8 cellular contexts compared by ENCODE assay signal in the genomic region with DNA sequence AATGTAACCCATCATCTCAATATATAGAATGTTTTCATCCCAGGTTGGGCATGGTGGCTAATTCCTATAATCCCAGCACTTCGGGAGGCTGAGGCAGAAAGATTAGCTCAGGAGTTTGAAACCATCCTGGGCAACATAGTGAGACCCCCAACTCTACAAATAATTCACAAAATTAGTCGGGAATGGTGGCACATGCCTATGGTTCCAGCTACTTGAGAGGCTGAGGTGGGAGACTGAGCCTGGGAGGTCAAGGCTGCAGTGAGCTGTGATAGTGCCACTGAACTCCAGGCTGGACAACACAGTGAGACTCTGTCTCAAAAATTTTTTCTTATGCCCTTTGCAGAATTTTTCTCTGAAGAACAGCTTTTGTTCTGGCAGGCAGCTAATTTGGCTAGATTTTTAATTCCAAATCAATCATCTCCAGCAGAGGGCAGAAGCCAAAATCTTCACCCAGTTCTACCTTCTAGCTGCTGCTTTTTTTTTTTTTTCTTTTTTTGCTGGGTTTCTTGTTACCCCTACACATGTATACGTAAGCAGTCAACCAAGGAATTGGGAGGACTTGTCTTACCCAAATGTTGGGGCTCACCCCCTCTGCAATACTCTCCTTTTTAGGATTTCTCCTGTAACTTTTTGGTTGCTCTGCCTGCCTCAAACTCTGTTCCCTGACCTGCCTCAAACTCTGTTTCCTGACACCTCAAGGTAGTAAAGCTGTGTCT. TPM values are rescaled to one million over a fixed set of nuclear protein-coding genes. Genes with fewer than 3 reads are reported as not detected.
DNase-seq lines count a peak whose midpoint lies in the region; ATAC-seq, FAIRE-seq and TF ChIP-seq lines count a peak whose summit lies in the region.

No MANE protein-coding gene starts in this region.

- H3K27me3 Mint-ChIP-seq in activated CD4-positive, alpha-beta T cell treated with anti-CD3 and anti-CD28 coated beads for 36 hours: no peaks in the 10 kb centered on the region
- no peaks in the 10 kb centered on the region for H3K27me3 Mint-ChIP-seq in neural progenitor cell (ENCODE audit: insufficient read depth, low read depth)

- no peak for TF ChIP-seq EP300 in GM12878 (IDR thresholded peaks at IDR 0.05; ENCODE audit: borderline replicate concordance in 1 of 2, control insufficient read depth in 1 of 2, low read depth in 2 of 2, low read length in 2 of 2)

- BruUV-seq in GM12878 (replicated peaks; lab: Mats Ljungman, UMichigan): no TSS peak

- H3K36me3 ChIP-seq in KMS-11 (ENCODE audit: insufficient read depth): no peaks in the 10 kb centered on the region
- H3K36me3 ChIP-seq in GM12878 (ENCODE audit: control insufficient read depth in 2 of 2, insufficient read depth in 2 of 2, low read length in 1 of 2): 0 out of 4 replicates have a peak, but pooled peaks cover 0 to under 1% of the 10 kb centered on the region in 2 experiments
- H3K36me3 ChIP-seq in neural progenitor cell: no peaks in the 10 kb centered on the region

- ATAC-seq in activated CD4-positive, alpha-beta T cell treated with anti-CD3 and anti-CD28 coated beads for 36 hours: no peak
- ATAC-seq in GM12878 (0 out of 3 replicates have a peak, but pooled peaks have one; percentile 2), GM21723 (IDR thresholded peaks at IDR 0.05; ENCODE audit: unreplicated experiment) (no peak), HG03354 (IDR thresholded peaks at IDR 0.05; ENCODE audit: poor library complexity, severe bottlenecking, unreplicated experiment) (no peak), HG03175 (IDR thresholded peaks at IDR 0.05; ENCODE audit: unreplicated experiment) (no peak)

- peaks cover 17% of the 10 kb centered on the region for H3K79me2 ChIP-seq in KMS-11 (ENCODE audit: insufficient read depth, low read depth)
- peaks cover 20% of the 10 kb centered on the region for H3K79me2 ChIP-seq in GM12878 (ENCODE audit: control insufficient read depth, insufficient read depth, low read length)
- H3K79me2 ChIP-seq in neural progenitor cell (ENCODE audit: low read depth): peaks cover 21% of the 10 kb centered on the region

- peaks cover 32% of the 10 kb centered on the region for H3F3A ChIP-seq in neural progenitor cell (ENCODE audit: low read depth)

- in situ Hi-C loops in GM12878 (cut with MboI): no loop called here

- H3K27me3 ChIP-seq in KMS-11 (ENCODE audit: insufficient read depth, low read depth) (no peaks in the 10 kb centered on the region), GM12878 (replicated peaks in 1 of 2; ENCODE audit: control insufficient read depth in 2 of 2, insufficient read depth in 2 of 2, low read length in 1 of 2) (no peaks in the 10 kb centered on the region), neural progenitor cell (no peaks in the 10 kb centered on the region)

- H3K4me2 ChIP-seq in KMS-11: no peak overlapping the region
- H3K4me2 ChIP-seq in GM12878 (ENCODE audit: control insufficient read depth, insufficient read depth): no peak overlapping the region
- H3K4me2 ChIP-seq in neural progenitor cell: no peak overlapping the region

- no peak overlapping the region for H3K27ac Mint-ChIP-seq in activated CD4-positive, alpha-beta T cell treated with anti-CD3 and anti-CD28 coated beads for 36 hours
- no peak overlapping the region for H3K27ac Mint-ChIP-seq in neural progenitor cell

- WGBS in GM12878 (ENCODE audit: insufficient coverage, insufficient replicate concordance, low lambda C conversion rate, missing lambda C conversion rate): 27% methylated on average over 3 of the region's 3 CpGs

- intact Hi-C loops in activated CD4-positive, alpha-beta T cell treated with anti-CD3 and anti-CD28 coated beads for 36 hours (cut with DNase I, micrococcal nuclease): loop anchor here in 1 of 2 experiments (5.0 kb wide), 3 partner anchors 422 to 1233 kb away; a partner anchor contains a TSS
- intact Hi-C loops in GM12878 (cut with micrococcal nuclease; ENCODE audit: unreplicated experiment): no loop called here

- H3K4me3 ChIP-seq in KMS-11 (IDR thresholded peaks at IDR 0.05; ENCODE audit: insufficient read depth, low read depth, low read length) (no peak overlapping the region), GM12878 (no peak overlapping the region), neural progenitor cell (no peak overlapping the region)

- RAD21 ChIA-PET in GM12878 (lab: Charles Lee; ENCODE audit: unreplicated experiment): interaction anchor here (0.7 to 1.4 kb wide), 10 partner anchors 58 to 166 kb away, joined by 3 to 20 read pairs (median 4); a partner anchor contains a TSS

- FAIRE-seq in GM12878 (lab: Jason Lieb, UNC): no peak

- H3K27ac ChIP-seq in KMS-11 (no peak overlapping the region), GM12878 (ENCODE audit: control insufficient read depth, insufficient read depth) (no peak overlapping the region), neural progenitor cell (no peak overlapping the region)

- H3K4me1 Mint-ChIP-seq in activated CD4-positive, alpha-beta T cell treated with anti-CD3 and anti-CD28 coated beads for 36 hours: peaks cover 20% of the 10 kb centered on the region
- H3K4me1 Mint-ChIP-seq in neural progenitor cell: peaks cover 22% of the 10 kb centered on the region

- peaks cover 11% of the 10 kb centered on the region for H3K36me3 Mint-ChIP-seq in activated CD4-positive, alpha-beta T cell treated with anti-CD3 and anti-CD28 coated beads for 36 hours (ENCODE audit: low read depth)
- H3K36me3 Mint-ChIP-seq in neural progenitor cell: no peaks in the 10 kb centered on the region

- DNase-seq in activated CD4-positive, alpha-beta T cell treated with anti-CD3 and anti-CD28 coated beads for 36 hours: peak; percentile 22
- DNase-seq in activated CD4-positive, alpha-beta T cell treated with anti-CD3 and anti-CD28 coated beads, Interleukin-2, amount 50 U/mL, for 4 hours: no peak
- DNase-seq in GM12878 (ENCODE audit: low read depth, low spot score): no peak
- DNase-seq in neural progenitor cell (ENCODE audit: low spot score): no peak

- H4K20me1 ChIP-seq in KMS-11 (ENCODE audit: insufficient read depth): no peaks in the 10 kb centered on the region
- no peaks in the 10 kb centered on the region for H4K20me1 ChIP-seq in GM12878 (ENCODE audit: control insufficient read depth, insufficient read depth)
- peaks cover 15% of the 10 kb centered on the region for H4K20me1 ChIP-seq in neural progenitor cell (ENCODE audit: low read depth)

- H3K9me3 ChIP-seq in GM12878 (replicated peaks; ENCODE audit: control insufficient read depth, insufficient read depth, low read length): no peaks in the 10 kb centered on the region
- H3K9me3 ChIP-seq in neural progenitor cell (ENCODE audit: low read depth): no peaks in the 10 kb centered on the region

- peak; percentile 41 for TF ChIP-seq RAD21 in GM12878 (IDR thresholded peaks at IDR 0.05; ENCODE audit: insufficient read depth, low read depth, low read length)

- peak; percentile 57 for TF ChIP-seq CTCF in KMS-11 (conservative IDR thresholded peaks at IDR 0.05; ENCODE audit: low read depth, low read length)
- TF ChIP-seq CTCF in GM12878 (IDR thresholded peaks at IDR 0.05 in 2 of 3, conservative IDR thresholded peaks at IDR 0.05 in 1 of 3; ENCODE audit: control insufficient read depth in 2 of 3, extremely low read depth in 1 of 3, insufficient read depth in 1 of 3, low read depth in 3 of 3, low read length in 3 of 3): peak; percentile 40 to 57 (median 43); a peak in 5 of 6 replicates
- TF ChIP-seq CTCF in neural progenitor cell (IDR thresholded peaks at IDR 0.05): peak; percentile 45

- no peak for TF ChIP-seq POLR2A in GM12878 (IDR thresholded peaks at IDR 0.05; ENCODE audit: low read depth, low read length)

- H3K9ac ChIP-seq in KMS-11: no peak overlapping the region
- H3K9ac ChIP-seq in GM12878 (ENCODE audit: control insufficient read depth, insufficient read depth, low read length): no peak overlapping the region
- H3K9ac ChIP-seq in neural progenitor cell: no peak overlapping the region

- H3K4me3 Mint-ChIP-seq in activated CD4-positive, alpha-beta T cell treated with anti-CD3 and anti-CD28 coated beads for 36 hours: no peak overlapping the region
- H3K4me3 Mint-ChIP-seq in neural progenitor cell: no peak overlapping the region

- CTCF ChIA-PET in activated CD4-positive, alpha-beta T cell treated with anti-CD3 and anti-CD28 coated beads for 36 hours (lab: Charles Lee): interaction anchor here (0.6 to 3.6 kb wide), 18 partner anchors 10 to 457 kb away, joined by 3 to 19 read pairs (median 5); a partner anchor contains a TSS
- CTCF ChIA-PET in GM12878 (lab: Yijun Ruan, JAX): interaction anchor here (0.6 to 4.2 kb wide), 41 partner anchors 8 to 1629 kb away, joined by 3 to 86 read pairs (median 4); a partner anchor contains a TSS

- H3K4me1 ChIP-seq in KMS-11 (ENCODE audit: low read depth, poor library complexity, severe bottlenecking) (peaks cover 24% of the 10 kb centered on the region), GM12878 (ENCODE audit: control insufficient read depth, insufficient read depth, low read length) (peaks cover 7% of the 10 kb centered on the region; the same call in 1 of the 2 replicates), neural progenitor cell (peaks cover 11% of the 10 kb centered on the region)

- no peaks in the 10 kb centered on the region for H3K9me3 Mint-ChIP-seq in activated CD4-positive, alpha-beta T cell treated with anti-CD3 and anti-CD28 coated beads for 36 hours (ENCODE audit: low read depth)
- peaks cover 5% of the 10 kb centered on the region for H3K9me3 Mint-ChIP-seq in neural progenitor cell

- SMC1A ChIA-PET in GM12878 (lab: Charles Lee; ENCODE audit: uncharacterized antibody, unreplicated experiment): interaction anchor here (0.6 to 1.5 kb wide), 15 partner anchors 11 to 261 kb away, joined by 3 to 13 read pairs (median 4); a partner anchor contains a TSS

- POLR2A ChIA-PET in activated CD4-positive, alpha-beta T cell treated with anti-CD3 and anti-CD28 coated beads for 36 hours (lab: Charles Lee): interaction anchor here (0.6 to 1.6 kb wide), 3 partner anchors 18 to 699 kb away, joined by 3 to 4 read pairs (median 4); no protein-coding TSS in a partner anchor
- POLR2A ChIA-PET in GM12878 (lab: Charles Lee): interaction anchor here (0.6 to 1.0 kb wide), 8 partner anchors 30 to 600 kb away, joined by 3 to 6 read pairs (median 3); a partner anchor contains a TSS

- H2AFZ ChIP-seq in KMS-11 (ENCODE audit: low read depth) (peak overlapping the region; percentile 66; the same call in 1 of the 2 replicates), GM12878 (ENCODE audit: control insufficient read depth, low read depth, low read length) (peak overlapping the region; percentile 64), neural progenitor cell (replicated peaks) (peak overlapping the region; percentile 47)

RNA-seq across cellular contexts. Expression of a gene that starts 2.7 kb away (rescaled TPM):
- total RNA-seq in activated CD4-positive, alpha-beta T cell treated with anti-CD3 and anti-CD28 coated beads for 36 hours: 10 to 100 TPM; 64.2 to 73.4 TPM
- 15.3 and 17.4 TPM in 2 replicates for total RNA-seq in GM12878 (2013; cell fraction: nucleolus; rRNA removed)
- total RNA-seq in GM12878 (2014; rRNA removed) (15.8 TPM in 2 replicates), GM12878 (2014; rRNA removed; fragmentation: Illumina TruSeq; extraction: Trizol) (12.4 and 12.9 TPM in 2 replicates), GM12878 (2021) (34.0 and 34.7 TPM in 2 replicates), neural progenitor cell (ENCODE audit: low replicate concordance) (22.2 and 38.2 TPM in 2 replicates)
- polyA plus RNA-seq in GM12878 (2011; ENCODE audit: low read depth): 7.4 TPM
- polyA plus RNA-seq in GM12878 (2011; rRNA removed) (8.9 and 17.6 TPM in 2 replicates), GM12878 (2014; fragmentation: Illumina TruSeq; extraction: Trizol) (26.5 and 35.5 TPM in 2 replicates), GM12878 (2014; fragmentation: Nextera tagmentation; extraction: Ambion mirVana) (10 to 100 TPM; 15.8 to 26.1 TPM), GM12878 (2014; rRNA removed) (21.1 and 24.5 TPM in 2 replicates), GM12878 (2016; fragmentation: Nextera tagmentation; extraction: Ambion mirVana) (10 to 100 TPM; 51.5 to 54.2 TPM)
- polyA plus RNA-seq in GM12878 (2011; cell fraction: cytosol; rRNA removed): 24.1 and 27.9 TPM in 2 replicates
- 86.4 and 103 TPM in 2 replicates for polyA plus RNA-seq in GM12878 (2011; cell fraction: nucleus; rRNA removed)
- polyA plus RNA-seq in GM12878 (2012): 10.6 and 18.3 TPM in 2 replicates
- polyA minus RNA-seq in GM12878 (2011; rRNA and poly(A)+ RNA removed): 20.2 and 21.9 TPM in 2 replicates
- polyA minus RNA-seq in GM12878 (2011; cell fraction: cytosol; rRNA and poly(A)+ RNA removed): 11.0 and 11.6 TPM in 2 replicates
- 9.6 and 19.3 TPM in 2 replicates for polyA minus RNA-seq in GM12878 (2011; cell fraction: nucleus; rRNA and poly(A)+ RNA removed)

RNA-seq across cellular contexts. Expression of a gene that starts 41.7 kb away (rescaled TPM):
- total RNA-seq in activated CD4-positive, alpha-beta T cell treated with anti-CD3 and anti-CD28 coated beads for 36 hours: under 1 TPM; 0.11 to 0.12 TPM
- not detected in 2 replicates for total RNA-seq in GM12878 (2013; cell fraction: nucleolus; rRNA removed)
- total RNA-seq in GM12878 (2014; rRNA removed) (0.22 and 0.40 TPM in 2 replicates), GM12878 (2014; rRNA removed; fragmentation: Illumina TruSeq; extraction: Trizol) (0.13 and 0.18 TPM in 2 replicates), GM12878 (2021) (0.24 and 0.41 TPM in 2 replicates), neural progenitor cell (ENCODE audit: low replicate concordance) (4.0 and 6.2 TPM in 2 replicates)
- not detected for polyA plus RNA-seq in GM12878 (2011; ENCODE audit: low read depth)
- polyA plus RNA-seq in GM12878 (2011; rRNA removed) (0.03 TPM in 1 of 2 replicates, not detected in the other), GM12878 (2014; fragmentation: Illumina TruSeq; extraction: Trizol) (0.06 and 0.24 TPM in 2 replicates), GM12878 (2014; fragmentation: Nextera tagmentation; extraction: Ambion mirVana) (under 1 TPM; 0.03 to 0.05 TPM), GM12878 (2014; rRNA removed) (0.20 and 0.50 TPM in 2 replicates), GM12878 (2016; fragmentation: Nextera tagmentation; extraction: Ambion mirVana) (under 1 TPM; 0.09 to 0.19 TPM)
- 0.05 TPM in 1 of 2 replicates, not detected in the other for polyA plus RNA-seq in GM12878 (2011; cell fraction: cytosol; rRNA removed)
- polyA plus RNA-seq in GM12878 (2011; cell fraction: nucleus; rRNA removed): 0.09 TPM in 1 of 2 replicates, not detected in the other
- polyA plus RNA-seq in GM12878 (2012): 0.07 TPM in 1 of 2 replicates, not detected in the other
- not detected in 2 replicates for polyA minus RNA-seq in GM12878 (2011; rRNA and poly(A)+ RNA removed)
- polyA minus RNA-seq in GM12878 (2011; cell fraction: cytosol; rRNA and poly(A)+ RNA removed): not detected in 2 replicates
- polyA minus RNA-seq in GM12878 (2011; cell fraction: nucleus; rRNA and poly(A)+ RNA removed): not detected in 2 replicates

RNA-seq across cellular contexts. Expression of a gene that starts 46.6 kb away (rescaled TPM):
- 10 to 100 TPM; 36.4 to 36.5 TPM for total RNA-seq in activated CD4-positive, alpha-beta T cell treated with anti-CD3 and anti-CD28 coated beads for 36 hours
- total RNA-seq in GM12878 (2013; cell fraction: nucleolus; rRNA removed): 61.8 and 62.1 TPM in 2 replicates
- total RNA-seq in GM12878 (2014; rRNA removed) (25.5 and 29.0 TPM in 2 replicates), GM12878 (2014; rRNA removed; fragmentation: Illumina TruSeq; extraction: Trizol) (23.4 and 24.7 TPM in 2 replicates), GM12878 (2021) (34.5 and 36.0 TPM in 2 replicates), neural progenitor cell (ENCODE audit: low replicate concordance) (55.7 and 73.4 TPM in 2 replicates)
- 7.1 TPM for polyA plus RNA-seq in GM12878 (2011; ENCODE audit: low read depth)
- polyA plus RNA-seq in GM12878 (2011; rRNA removed) (21.7 and 30.0 TPM in 2 replicates), GM12878 (2014; fragmentation: Illumina TruSeq; extraction: Trizol) (16.0 and 25.2 TPM in 2 replicates), GM12878 (2014; fragmentation: Nextera tagmentation; extraction: Ambion mirVana) (10 to 100 TPM in 1 of 2 experiments, 1 to 10 TPM in 1; 8.6 to 29.0 TPM), GM12878 (2014; rRNA removed) (30.4 and 32.5 TPM in 2 replicates), GM12878 (2016; fragmentation: Nextera tagmentation; extraction: Ambion mirVana) (10 to 100 TPM; 32.6 to 35.2 TPM)
- 30.6 and 38.4 TPM in 2 replicates for polyA plus RNA-seq in GM12878 (2011; cell fraction: cytosol; rRNA removed)
- 80.7 and 94.3 TPM in 2 replicates for polyA plus RNA-seq in GM12878 (2011; cell fraction: nucleus; rRNA removed)
- polyA plus RNA-seq in GM12878 (2012): 17.8 and 18.0 TPM in 2 replicates
- 24.7 and 34.4 TPM in 2 replicates for polyA minus RNA-seq in GM12878 (2011; rRNA and poly(A)+ RNA removed)
- polyA minus RNA-seq in GM12878 (2011; cell fraction: cytosol; rRNA and poly(A)+ RNA removed): 11.0 and 12.3 TPM in 2 replicates
- polyA minus RNA-seq in GM12878 (2011; cell fraction: nucleus; rRNA and poly(A)+ RNA removed): 20.6 and 26.1 TPM in 2 replicates

RNA-seq across cellular contexts. Expression of a gene that starts 58.6 kb away (rescaled TPM):
- 10 to 100 TPM; 33.4 to 34.7 TPM for total RNA-seq in activated CD4-positive, alpha-beta T cell treated with anti-CD3 and anti-CD28 coated beads for 36 hours
- total RNA-seq in GM12878 (2013; cell fraction: nucleolus; rRNA removed): 65.4 and 65.5 TPM in 2 replicates
- total RNA-seq in GM12878 (2014; rRNA removed): 62.7 and 65.7 TPM in 2 replicates
- total RNA-seq in GM12878 (2014; rRNA removed; fragmentation: Illumina TruSeq; extraction: Trizol): 35.1 and 36.3 TPM in 2 replicates
- total RNA-seq in GM12878 (2021): 56.7 and 57.7 TPM in 2 replicates
- 25.2 TPM for polyA plus RNA-seq in GM12878 (2011; ENCODE audit: low read depth)
- polyA plus RNA-seq in GM12878 (2011; rRNA removed): 25.3 and 43.3 TPM in 2 replicates
- 50.6 and 56.7 TPM in 2 replicates for polyA plus RNA-seq in GM12878 (2011; cell fraction: cytosol; rRNA removed)
- polyA plus RNA-seq in GM12878 (2011; cell fraction: nucleus; rRNA removed): 62.8 and 70.9 TPM in 2 replicates
- polyA plus RNA-seq in GM12878 (2012): 42.1 and 42.9 TPM in 2 replicates
- polyA plus RNA-seq in GM12878 (2014; fragmentation: Illumina TruSeq; extraction: Trizol): 18.5 and 40.1 TPM in 2 replicates
- polyA plus RNA-seq in GM12878 (2014; fragmentation: Nextera tagmentation; extraction: Ambion mirVana): 10 to 100 TPM; 12.0 to 12.6 TPM
- polyA plus RNA-seq in GM12878 (2014; rRNA removed): 53.8 and 55.6 TPM in 2 replicates
- 10 to 100 TPM; 67.3 to 79.9 TPM for polyA plus RNA-seq in GM12878 (2016; fragmentation: Nextera tagmentation; extraction: Ambion mirVana)
- 40.8 and 80.5 TPM in 2 replicates for polyA minus RNA-seq in GM12878 (2011; rRNA and poly(A)+ RNA removed)
- 29.5 TPM in 2 replicates for polyA minus RNA-seq in GM12878 (2011; cell fraction: cytosol; rRNA and poly(A)+ RNA removed)
- polyA minus RNA-seq in GM12878 (2011; cell fraction: nucleus; rRNA and poly(A)+ RNA removed): 21.6 and 34.4 TPM in 2 replicates
- total RNA-seq in neural progenitor cell (ENCODE audit: low replicate concordance): 43.1 and 86.2 TPM in 2 replicates

RNA-seq across cellular contexts. Expression of a gene that starts 58.7 kb away (rescaled TPM):
- 100 to 1,000 TPM; 258 to 391 TPM for total RNA-seq in activated CD4-positive, alpha-beta T cell treated with anti-CD3 and anti-CD28 coated beads for 36 hours
- 169 and 182 TPM in 2 replicates for total RNA-seq in GM12878 (2013; cell fraction: nucleolus; rRNA removed)
- total RNA-seq in GM12878 (2014; rRNA removed): 522 and 625 TPM in 2 replicates
- total RNA-seq in GM12878 (2014; rRNA removed; fragmentation: Illumina TruSeq; extraction: Trizol): 582 and 603 TPM in 2 replicates
- 363 and 392 TPM in 2 replicates for total RNA-seq in GM12878 (2021)
- 2,257 TPM for polyA plus RNA-seq in GM12878 (2011; ENCODE audit: low read depth)
- 1,782 and 2,485 TPM in 2 replicates for polyA plus RNA-seq in GM12878 (2011; rRNA removed)
- polyA plus RNA-seq in GM12878 (2011; cell fraction: cytosol; rRNA removed): 682 and 1,244 TPM in 2 replicates
- polyA plus RNA-seq in GM12878 (2011; cell fraction: nucleus; rRNA removed): 369 and 418 TPM in 2 replicates
- polyA plus RNA-seq in GM12878 (2012): 583 and 710 TPM in 2 replicates
- polyA plus RNA-seq in GM12878 (2014; fragmentation: Illumina TruSeq; extraction: Trizol): 612 and 665 TPM in 2 replicates
- 1,000 to 10,000 TPM; 1,451 to 1,539 TPM for polyA plus RNA-seq in GM12878 (2014; fragmentation: Nextera tagmentation; extraction: Ambion mirVana)
- 516 and 647 TPM in 2 replicates for polyA plus RNA-seq in GM12878 (2014; rRNA removed)
- 100 to 1,000 TPM; 574 to 652 TPM for polyA plus RNA-seq in GM12878 (2016; fragmentation: Nextera tagmentation; extraction: Ambion mirVana)
- polyA minus RNA-seq in GM12878 (2011; rRNA and poly(A)+ RNA removed): 164 and 195 TPM in 2 replicates
- polyA minus RNA-seq in GM12878 (2011; cell fraction: cytosol; rRNA and poly(A)+ RNA removed): 98.8 and 102 TPM in 2 replicates
- 46.1 and 63.4 TPM in 2 replicates for polyA minus RNA-seq in GM12878 (2011; cell fraction: nucleus; rRNA and poly(A)+ RNA removed)
- 613 and 872 TPM in 2 replicates for total RNA-seq in neural progenitor cell (ENCODE audit: low replicate concordance)
